3 cellular contexts compared by ENCODE assay signal in genomic region chr1:16557034-16557433, GRCh38. TPM values are rescaled to one million over a fixed set of nuclear protein-coding genes. Genes with fewer than 3 reads are reported as not detected.
"Had no signal": no experiment of that assay in that cellular context is flagged by ENCODE, and none has a peak within 500 bp of the region (broad histone marks: within the 10 kb centered on the region; RNA-seq: fewer than 3 reads in every experiment).

No MANE protein-coding gene starts in this region.

RNA-seq across cellular contexts. Expression of gene RNU1-1, which starts 42.9 kb away (rescaled TPM):
- total RNA-seq: HT1080 had no signal
- polyA plus RNA-seq: IgD-negative memory B cell, IMR-90 had no signal
